Comparison of ENCODE assay signal across 2 cellular contexts in the genomic region with DNA sequence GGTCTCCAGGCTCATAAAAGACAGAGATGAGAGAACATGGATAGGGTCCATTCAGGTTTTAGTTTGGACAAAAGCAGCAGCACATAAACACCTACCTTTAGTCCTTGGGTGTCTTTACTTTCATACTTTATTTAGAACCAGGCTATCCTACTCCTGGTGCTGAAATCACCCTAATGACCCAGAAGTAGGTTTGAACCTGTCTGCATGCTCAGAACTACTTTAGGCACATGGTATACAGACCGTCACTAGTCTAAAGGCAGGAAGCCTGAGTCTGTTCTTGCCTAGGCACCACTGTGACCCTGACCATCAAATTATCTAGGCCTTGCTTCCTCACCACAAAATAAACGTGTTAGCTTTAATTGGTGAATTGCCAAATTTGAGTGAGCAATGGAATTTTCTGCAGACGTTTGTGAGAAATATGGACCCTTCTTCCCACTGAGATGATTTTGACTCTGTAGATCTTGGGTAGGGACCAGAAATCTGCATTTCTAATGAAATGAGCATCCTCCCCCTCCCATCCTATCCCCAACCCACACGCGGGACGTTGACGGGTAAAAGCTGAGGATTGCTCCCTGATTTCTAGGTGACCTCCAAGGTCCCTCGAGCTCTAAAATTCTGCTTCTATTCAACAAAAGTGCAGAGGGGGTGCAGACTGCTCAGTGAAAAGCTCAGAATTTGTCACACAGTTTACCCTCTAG.
A peak's percentile ranks its signal among the peaks of the same experiment; 100 is the strongest.
TF ChIP-seq lines count a peak whose summit lies in the region.

No MANE protein-coding gene starts in this region.

TF ChIP-seq in endothelial cell of umbilical vein, 7 proteins besides CTCF, POLR2A, EP300 and RAD21 (continued from another document):
- TF ChIP-seq EZH2 (IDR thresholded peaks at IDR 0.05; ENCODE audit: borderline replicate concordance, low read depth, low read length, severe bottlenecking) (no peak), POLR2AphosphoS5 (IDR thresholded peaks at IDR 0.05; ENCODE audit: insufficient read depth, low read depth, low read length) (no peak), MYC (IDR thresholded peaks at IDR 0.05; ENCODE audit: low read depth, low read length) (no peak), GATA2 (IDR thresholded peaks at IDR 0.05; ENCODE audit: insufficient read depth, insufficient read length, low read depth, low read length) (no peak), JUN (IDR thresholded peaks at IDR 0.05; ENCODE audit: borderline replicate concordance, insufficient read depth, insufficient read length, low read depth) (no peak)
- TF ChIP-seq, protein P1, sequence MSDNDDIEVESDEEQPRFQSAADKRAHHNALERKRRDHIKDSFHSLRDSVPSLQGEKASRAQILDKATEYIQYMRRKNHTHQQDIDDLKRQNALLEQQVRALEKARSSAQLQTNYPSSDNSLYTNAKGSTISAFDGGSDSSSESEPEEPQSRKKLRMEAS (IDR thresholded peaks at IDR 0.05; ENCODE audit: insufficient read depth, insufficient read length), result no peak
TF ChIP-seq in endothelial cell of umbilical vein: peak in this region for 0.

TF ChIP-seq in liver, 16 proteins besides CTCF, POLR2A, EP300 and RAD21 (continued from another document):
- TF ChIP-seq, protein P2, sequence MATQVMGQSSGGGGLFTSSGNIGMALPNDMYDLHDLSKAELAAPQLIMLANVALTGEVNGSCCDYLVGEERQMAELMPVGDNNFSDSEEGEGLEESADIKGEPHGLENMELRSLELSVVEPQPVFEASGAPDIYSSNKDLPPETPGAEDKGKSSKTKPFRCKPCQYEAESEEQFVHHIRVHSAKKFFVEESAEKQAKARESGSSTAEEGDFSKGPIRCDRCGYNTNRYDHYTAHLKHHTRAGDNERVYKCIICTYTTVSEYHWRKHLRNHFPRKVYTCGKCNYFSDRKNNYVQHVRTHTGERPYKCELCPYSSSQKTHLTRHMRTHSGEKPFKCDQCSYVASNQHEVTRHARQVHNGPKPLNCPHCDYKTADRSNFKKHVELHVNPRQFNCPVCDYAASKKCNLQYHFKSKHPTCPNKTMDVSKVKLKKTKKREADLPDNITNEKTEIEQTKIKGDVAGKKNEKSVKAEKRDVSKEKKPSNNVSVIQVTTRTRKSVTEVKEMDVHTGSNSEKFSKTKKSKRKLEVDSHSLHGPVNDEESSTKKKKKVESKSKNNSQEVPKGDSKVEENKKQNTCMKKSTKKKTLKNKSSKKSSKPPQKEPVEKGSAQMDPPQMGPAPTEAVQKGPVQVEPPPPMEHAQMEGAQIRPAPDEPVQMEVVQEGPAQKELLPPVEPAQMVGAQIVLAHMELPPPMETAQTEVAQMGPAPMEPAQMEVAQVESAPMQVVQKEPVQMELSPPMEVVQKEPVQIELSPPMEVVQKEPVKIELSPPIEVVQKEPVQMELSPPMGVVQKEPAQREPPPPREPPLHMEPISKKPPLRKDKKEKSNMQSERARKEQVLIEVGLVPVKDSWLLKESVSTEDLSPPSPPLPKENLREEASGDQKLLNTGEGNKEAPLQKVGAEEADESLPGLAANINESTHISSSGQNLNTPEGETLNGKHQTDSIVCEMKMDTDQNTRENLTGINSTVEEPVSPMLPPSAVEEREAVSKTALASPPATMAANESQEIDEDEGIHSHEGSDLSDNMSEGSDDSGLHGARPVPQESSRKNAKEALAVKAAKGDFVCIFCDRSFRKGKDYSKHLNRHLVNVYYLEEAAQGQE (IDR thresholded peaks at IDR 0.05), result peak; percentile 94
